ENCODE assay signal across 1 cellular context in the genomic region with DNA sequence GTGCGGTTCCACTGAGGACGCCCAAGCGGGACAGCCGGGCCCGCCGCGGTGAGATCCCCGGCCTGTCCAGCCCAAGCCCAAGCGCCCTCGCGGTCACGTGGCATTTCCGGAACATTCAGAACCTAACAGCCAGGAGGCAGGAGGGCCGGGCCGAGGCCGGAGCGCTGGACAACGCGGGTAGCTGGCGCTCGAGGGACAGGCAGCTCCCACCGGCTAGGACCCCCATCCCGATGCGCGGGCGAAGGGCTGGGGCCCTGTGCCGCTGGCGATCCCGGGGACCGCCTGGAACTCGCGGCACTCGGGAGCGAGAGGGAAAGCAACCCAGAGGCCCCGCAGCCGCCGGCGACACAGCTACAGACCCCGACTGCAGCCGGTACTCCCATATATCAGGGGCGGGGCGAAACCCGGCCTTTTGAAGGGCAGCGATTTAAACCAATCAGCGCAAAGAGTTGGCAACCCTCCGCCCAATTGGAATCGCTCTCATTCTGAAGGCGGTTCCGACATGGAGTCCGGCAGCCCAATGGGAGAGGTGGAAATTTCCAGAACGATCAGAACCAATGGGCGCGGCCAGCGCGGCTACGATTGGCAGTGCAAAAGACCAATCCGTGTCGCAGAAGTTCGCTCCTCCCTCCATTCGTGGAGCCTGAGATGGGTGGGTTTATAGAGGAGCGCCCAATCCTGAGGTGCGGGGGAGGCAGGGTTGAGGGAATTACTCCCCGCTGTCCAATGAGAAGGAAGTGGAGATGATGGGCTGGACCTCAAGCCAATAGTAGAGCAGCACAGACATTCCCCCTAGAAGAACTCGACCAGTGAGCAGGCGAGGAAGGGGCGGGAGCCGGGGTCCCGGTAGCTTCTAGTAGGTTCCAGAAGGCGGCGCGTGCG.
TF ChIP-seq lines count a peak whose summit lies in the region.

A gene (plus strand): TSS at position 849 of the 882 bp plus-strand sequence. CDS start 91 bp downstream, outside the sequence.

TF ChIP-seq in K562, 482 proteins besides CTCF, POLR2A, EP300 and RAD21 (continued from another document and continues in another):
- TF ChIP-seq, protein P1, sequence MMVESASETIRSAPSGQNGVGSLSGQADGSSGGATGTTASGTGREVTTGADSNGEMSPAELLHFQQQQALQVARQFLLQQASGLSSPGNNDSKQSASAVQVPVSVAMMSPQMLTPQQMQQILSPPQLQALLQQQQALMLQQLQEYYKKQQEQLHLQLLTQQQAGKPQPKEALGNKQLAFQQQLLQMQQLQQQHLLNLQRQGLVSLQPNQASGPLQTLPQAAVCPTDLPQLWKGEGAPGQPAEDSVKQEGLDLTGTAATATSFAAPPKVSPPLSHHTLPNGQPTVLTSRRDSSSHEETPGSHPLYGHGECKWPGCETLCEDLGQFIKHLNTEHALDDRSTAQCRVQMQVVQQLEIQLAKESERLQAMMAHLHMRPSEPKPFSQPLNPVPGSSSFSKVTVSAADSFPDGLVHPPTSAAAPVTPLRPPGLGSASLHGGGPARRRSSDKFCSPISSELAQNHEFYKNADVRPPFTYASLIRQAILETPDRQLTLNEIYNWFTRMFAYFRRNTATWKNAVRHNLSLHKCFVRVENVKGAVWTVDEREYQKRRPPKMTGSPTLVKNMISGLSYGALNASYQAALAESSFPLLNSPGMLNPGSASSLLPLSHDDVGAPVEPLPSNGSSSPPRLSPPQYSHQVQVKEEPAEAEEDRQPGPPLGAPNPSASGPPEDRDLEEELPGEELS (CRISPR knock-in tag; IDR thresholded peaks at IDR 0.05; ENCODE audit: borderline replicate concordance) = no peak
- peak; percentile 69 for TF ChIP-seq CXXC5 (CRISPR knock-in tag; IDR thresholded peaks at IDR 0.05)
- TF ChIP-seq MTF1 (CRISPR knock-in tag; IDR thresholded peaks at IDR 0.05; ENCODE audit: borderline replicate concordance) = peak; percentile 60; the same call in 1 of the 2 replicates
- TF ChIP-seq, protein P2, sequence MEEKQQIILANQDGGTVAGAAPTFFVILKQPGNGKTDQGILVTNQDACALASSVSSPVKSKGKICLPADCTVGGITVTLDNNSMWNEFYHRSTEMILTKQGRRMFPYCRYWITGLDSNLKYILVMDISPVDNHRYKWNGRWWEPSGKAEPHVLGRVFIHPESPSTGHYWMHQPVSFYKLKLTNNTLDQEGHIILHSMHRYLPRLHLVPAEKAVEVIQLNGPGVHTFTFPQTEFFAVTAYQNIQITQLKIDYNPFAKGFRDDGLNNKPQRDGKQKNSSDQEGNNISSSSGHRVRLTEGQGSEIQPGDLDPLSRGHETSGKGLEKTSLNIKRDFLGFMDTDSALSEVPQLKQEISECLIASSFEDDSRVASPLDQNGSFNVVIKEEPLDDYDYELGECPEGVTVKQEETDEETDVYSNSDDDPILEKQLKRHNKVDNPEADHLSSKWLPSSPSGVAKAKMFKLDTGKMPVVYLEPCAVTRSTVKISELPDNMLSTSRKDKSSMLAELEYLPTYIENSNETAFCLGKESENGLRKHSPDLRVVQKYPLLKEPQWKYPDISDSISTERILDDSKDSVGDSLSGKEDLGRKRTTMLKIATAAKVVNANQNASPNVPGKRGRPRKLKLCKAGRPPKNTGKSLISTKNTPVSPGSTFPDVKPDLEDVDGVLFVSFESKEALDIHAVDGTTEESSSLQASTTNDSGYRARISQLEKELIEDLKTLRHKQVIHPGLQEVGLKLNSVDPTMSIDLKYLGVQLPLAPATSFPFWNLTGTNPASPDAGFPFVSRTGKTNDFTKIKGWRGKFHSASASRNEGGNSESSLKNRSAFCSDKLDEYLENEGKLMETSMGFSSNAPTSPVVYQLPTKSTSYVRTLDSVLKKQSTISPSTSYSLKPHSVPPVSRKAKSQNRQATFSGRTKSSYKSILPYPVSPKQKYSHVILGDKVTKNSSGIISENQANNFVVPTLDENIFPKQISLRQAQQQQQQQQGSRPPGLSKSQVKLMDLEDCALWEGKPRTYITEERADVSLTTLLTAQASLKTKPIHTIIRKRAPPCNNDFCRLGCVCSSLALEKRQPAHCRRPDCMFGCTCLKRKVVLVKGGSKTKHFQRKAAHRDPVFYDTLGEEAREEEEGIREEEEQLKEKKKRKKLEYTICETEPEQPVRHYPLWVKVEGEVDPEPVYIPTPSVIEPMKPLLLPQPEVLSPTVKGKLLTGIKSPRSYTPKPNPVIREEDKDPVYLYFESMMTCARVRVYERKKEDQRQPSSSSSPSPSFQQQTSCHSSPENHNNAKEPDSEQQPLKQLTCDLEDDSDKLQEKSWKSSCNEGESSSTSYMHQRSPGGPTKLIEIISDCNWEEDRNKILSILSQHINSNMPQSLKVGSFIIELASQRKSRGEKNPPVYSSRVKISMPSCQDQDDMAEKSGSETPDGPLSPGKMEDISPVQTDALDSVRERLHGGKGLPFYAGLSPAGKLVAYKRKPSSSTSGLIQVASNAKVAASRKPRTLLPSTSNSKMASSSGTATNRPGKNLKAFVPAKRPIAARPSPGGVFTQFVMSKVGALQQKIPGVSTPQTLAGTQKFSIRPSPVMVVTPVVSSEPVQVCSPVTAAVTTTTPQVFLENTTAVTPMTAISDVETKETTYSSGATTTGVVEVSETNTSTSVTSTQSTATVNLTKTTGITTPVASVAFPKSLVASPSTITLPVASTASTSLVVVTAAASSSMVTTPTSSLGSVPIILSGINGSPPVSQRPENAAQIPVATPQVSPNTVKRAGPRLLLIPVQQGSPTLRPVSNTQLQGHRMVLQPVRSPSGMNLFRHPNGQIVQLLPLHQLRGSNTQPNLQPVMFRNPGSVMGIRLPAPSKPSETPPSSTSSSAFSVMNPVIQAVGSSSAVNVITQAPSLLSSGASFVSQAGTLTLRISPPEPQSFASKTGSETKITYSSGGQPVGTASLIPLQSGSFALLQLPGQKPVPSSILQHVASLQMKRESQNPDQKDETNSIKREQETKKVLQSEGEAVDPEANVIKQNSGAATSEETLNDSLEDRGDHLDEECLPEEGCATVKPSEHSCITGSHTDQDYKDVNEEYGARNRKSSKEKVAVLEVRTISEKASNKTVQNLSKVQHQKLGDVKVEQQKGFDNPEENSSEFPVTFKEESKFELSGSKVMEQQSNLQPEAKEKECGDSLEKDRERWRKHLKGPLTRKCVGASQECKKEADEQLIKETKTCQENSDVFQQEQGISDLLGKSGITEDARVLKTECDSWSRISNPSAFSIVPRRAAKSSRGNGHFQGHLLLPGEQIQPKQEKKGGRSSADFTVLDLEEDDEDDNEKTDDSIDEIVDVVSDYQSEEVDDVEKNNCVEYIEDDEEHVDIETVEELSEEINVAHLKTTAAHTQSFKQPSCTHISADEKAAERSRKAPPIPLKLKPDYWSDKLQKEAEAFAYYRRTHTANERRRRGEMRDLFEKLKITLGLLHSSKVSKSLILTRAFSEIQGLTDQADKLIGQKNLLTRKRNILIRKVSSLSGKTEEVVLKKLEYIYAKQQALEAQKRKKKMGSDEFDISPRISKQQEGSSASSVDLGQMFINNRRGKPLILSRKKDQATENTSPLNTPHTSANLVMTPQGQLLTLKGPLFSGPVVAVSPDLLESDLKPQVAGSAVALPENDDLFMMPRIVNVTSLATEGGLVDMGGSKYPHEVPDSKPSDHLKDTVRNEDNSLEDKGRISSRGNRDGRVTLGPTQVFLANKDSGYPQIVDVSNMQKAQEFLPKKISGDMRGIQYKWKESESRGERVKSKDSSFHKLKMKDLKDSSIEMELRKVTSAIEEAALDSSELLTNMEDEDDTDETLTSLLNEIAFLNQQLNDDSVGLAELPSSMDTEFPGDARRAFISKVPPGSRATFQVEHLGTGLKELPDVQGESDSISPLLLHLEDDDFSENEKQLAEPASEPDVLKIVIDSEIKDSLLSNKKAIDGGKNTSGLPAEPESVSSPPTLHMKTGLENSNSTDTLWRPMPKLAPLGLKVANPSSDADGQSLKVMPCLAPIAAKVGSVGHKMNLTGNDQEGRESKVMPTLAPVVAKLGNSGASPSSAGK (IDR thresholded peaks at IDR 0.05) = peak; percentile 98
- TF ChIP-seq, protein P3, sequence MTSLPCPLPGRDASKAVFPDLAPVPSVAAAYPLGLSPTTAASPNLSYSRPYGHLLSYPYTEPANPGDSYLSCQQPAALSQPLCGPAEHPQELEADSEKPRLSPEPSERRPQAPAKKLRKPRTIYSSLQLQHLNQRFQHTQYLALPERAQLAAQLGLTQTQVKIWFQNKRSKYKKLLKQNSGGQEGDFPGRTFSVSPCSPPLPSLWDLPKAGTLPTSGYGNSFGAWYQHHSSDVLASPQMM (CRISPR knock-in tag; IDR thresholded peaks at IDR 0.05) = no peak
- TF ChIP-seq MEIS2 (IDR thresholded peaks at IDR 0.05; ENCODE audit: partially characterized antibody) = peak; percentile 77
- peak; percentile 88; the same call in 1 of the 2 replicates for TF ChIP-seq HIVEP1 (CRISPR knock-in tag; IDR thresholded peaks at IDR 0.05)
- TF ChIP-seq NONO (IDR thresholded peaks at IDR 0.05; ENCODE audit: low read depth in 2 of 2, low read length in 1 of 2) = peak; percentile 66 to 95; a peak in 3 of 4 replicates
- TF ChIP-seq ZNF778 (CRISPR knock-in tag; IDR thresholded peaks at IDR 0.05) = no peak
- TF ChIP-seq FOXK1 (CRISPR knock-in tag; IDR thresholded peaks at IDR 0.05; ENCODE audit: borderline replicate concordance) = peak; percentile 22; the same call in 1 of the 2 replicates
- TF ChIP-seq FIP1L1 (IDR thresholded peaks at IDR 0.05; ENCODE audit: low read depth, low read length, poor library complexity, severe bottlenecking) = peak; percentile 73
- peak in 1 of 2 experiments; percentile 100; a peak in 2 of 4 replicates for TF ChIP-seq ARNT (IDR thresholded peaks at IDR 0.05)
- peak; percentile 89; the same call in 1 of the 2 replicates for TF ChIP-seq RB1 (IDR thresholded peaks at IDR 0.05; ENCODE audit: low read depth)
- peak; percentile 58; the same call in 1 of the 2 replicates for TF ChIP-seq ESRRA (IDR thresholded peaks at IDR 0.05; ENCODE audit: borderline replicate concordance, low read depth)
- peak; percentile 29; the same call in 1 of the 2 replicates for TF ChIP-seq FOXM1 (IDR thresholded peaks at IDR 0.05; ENCODE audit: low read depth)
- TF ChIP-seq FOXM1 (CRISPR knock-in tag; IDR thresholded peaks at IDR 0.05; ENCODE audit: low read depth) = no peak
- TF ChIP-seq, protein P4, sequence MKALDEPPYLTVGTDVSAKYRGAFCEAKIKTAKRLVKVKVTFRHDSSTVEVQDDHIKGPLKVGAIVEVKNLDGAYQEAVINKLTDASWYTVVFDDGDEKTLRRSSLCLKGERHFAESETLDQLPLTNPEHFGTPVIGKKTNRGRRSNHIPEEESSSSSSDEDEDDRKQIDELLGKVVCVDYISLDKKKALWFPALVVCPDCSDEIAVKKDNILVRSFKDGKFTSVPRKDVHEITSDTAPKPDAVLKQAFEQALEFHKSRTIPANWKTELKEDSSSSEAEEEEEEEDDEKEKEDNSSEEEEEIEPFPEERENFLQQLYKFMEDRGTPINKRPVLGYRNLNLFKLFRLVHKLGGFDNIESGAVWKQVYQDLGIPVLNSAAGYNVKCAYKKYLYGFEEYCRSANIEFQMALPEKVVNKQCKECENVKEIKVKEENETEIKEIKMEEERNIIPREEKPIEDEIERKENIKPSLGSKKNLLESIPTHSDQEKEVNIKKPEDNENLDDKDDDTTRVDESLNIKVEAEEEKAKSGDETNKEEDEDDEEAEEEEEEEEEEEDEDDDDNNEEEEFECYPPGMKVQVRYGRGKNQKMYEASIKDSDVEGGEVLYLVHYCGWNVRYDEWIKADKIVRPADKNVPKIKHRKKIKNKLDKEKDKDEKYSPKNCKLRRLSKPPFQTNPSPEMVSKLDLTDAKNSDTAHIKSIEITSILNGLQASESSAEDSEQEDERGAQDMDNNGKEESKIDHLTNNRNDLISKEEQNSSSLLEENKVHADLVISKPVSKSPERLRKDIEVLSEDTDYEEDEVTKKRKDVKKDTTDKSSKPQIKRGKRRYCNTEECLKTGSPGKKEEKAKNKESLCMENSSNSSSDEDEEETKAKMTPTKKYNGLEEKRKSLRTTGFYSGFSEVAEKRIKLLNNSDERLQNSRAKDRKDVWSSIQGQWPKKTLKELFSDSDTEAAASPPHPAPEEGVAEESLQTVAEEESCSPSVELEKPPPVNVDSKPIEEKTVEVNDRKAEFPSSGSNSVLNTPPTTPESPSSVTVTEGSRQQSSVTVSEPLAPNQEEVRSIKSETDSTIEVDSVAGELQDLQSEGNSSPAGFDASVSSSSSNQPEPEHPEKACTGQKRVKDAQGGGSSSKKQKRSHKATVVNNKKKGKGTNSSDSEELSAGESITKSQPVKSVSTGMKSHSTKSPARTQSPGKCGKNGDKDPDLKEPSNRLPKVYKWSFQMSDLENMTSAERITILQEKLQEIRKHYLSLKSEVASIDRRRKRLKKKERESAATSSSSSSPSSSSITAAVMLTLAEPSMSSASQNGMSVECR (CRISPR knock-in tag; IDR thresholded peaks at IDR 0.05) = peak; percentile 86; the same call in 1 of the 2 replicates
- peak; percentile 99 for TF ChIP-seq ZFX (CRISPR knock-in tag; IDR thresholded peaks at IDR 0.05)
- TF ChIP-seq RAD51 (IDR thresholded peaks at IDR 0.05; ENCODE audit: borderline replicate concordance, low read depth) = peak; percentile 94
- 0 out of 2 replicates have a peak, but pooled peaks have one; percentile 43 for TF ChIP-seq ZNF76 (CRISPR knock-in tag; IDR thresholded peaks at IDR 0.05; ENCODE audit: borderline replicate concordance)
- TF ChIP-seq NR2C2 (CRISPR knock-in tag; IDR thresholded peaks at IDR 0.05) = peak; percentile 62
- peak; percentile 62 for TF ChIP-seq NR2C2 (tag; IDR thresholded peaks at IDR 0.05)
- 0 out of 2 replicates have a peak, but pooled peaks have one; percentile 56 for TF ChIP-seq ESRRB (CRISPR knock-in tag; IDR thresholded peaks at IDR 0.05; ENCODE audit: borderline replicate concordance)
- TF ChIP-seq PHTF2 (CRISPR knock-in tag; IDR thresholded peaks at IDR 0.05) = peak; percentile 72; the same call in 1 of the 2 replicates
- TF ChIP-seq TAL1 (IDR thresholded peaks at IDR 0.05) = no peak
- TF ChIP-seq, protein P5, sequence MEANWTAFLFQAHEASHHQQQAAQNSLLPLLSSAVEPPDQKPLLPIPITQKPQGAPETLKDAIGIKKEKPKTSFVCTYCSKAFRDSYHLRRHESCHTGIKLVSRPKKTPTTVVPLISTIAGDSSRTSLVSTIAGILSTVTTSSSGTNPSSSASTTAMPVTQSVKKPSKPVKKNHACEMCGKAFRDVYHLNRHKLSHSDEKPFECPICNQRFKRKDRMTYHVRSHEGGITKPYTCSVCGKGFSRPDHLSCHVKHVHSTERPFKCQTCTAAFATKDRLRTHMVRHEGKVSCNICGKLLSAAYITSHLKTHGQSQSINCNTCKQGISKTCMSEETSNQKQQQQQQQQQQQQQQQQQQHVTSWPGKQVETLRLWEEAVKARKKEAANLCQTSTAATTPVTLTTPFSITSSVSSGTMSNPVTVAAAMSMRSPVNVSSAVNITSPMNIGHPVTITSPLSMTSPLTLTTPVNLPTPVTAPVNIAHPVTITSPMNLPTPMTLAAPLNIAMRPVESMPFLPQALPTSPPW (CRISPR knock-in tag; IDR thresholded peaks at IDR 0.05) = peak; percentile 73
- peak; percentile 65; the same call in 1 of the 2 replicates for TF ChIP-seq ZNF77 (CRISPR knock-in tag; IDR thresholded peaks at IDR 0.05)
- no peak for TF ChIP-seq BRD9 (IDR thresholded peaks at IDR 0.05; ENCODE audit: low read depth, partially characterized antibody)
